In genomic region chr17:67256075-67256732, GRCh38 we compare ENCODE assay signal across 16 cellular contexts. TPM values are rescaled to one million over a fixed set of nuclear protein-coding genes. Genes with fewer than 3 reads are reported as not detected.
DNase-seq lines count a peak whose midpoint lies in the region; ATAC-seq and TF ChIP-seq lines count a peak whose summit lies in the region.
"Had no signal": no experiment of that assay in that cellular context is flagged by ENCODE, and none has a peak within 500 bp of the region (broad histone marks: within the 10 kb centered on the region; RNA-seq: fewer than 3 reads in every experiment).

No MANE protein-coding gene starts in this region.

- H3K36me3 ChIP-seq in SK-N-MC (ENCODE audit: insufficient read depth, low read length) (no peaks in the 10 kb centered on the region), mesenchymal stem cell (ENCODE audit: control insufficient read depth in 1 of 2, insufficient read depth in 2 of 2, low read depth in 1 of 2, low read length in 2 of 2) (no peaks in the 10 kb centered on the region)

- DNase-seq in activated naive CD4-positive, alpha-beta T cell treated with anti-CD3 and anti-CD28 coated beads for 36 hours = peak; percentile 14
- no peak for DNase-seq in activated naive CD4-positive, alpha-beta T cell treated with anti-CD3 and anti-CD28 coated beads, Interleukin-2, amount 10 ng/mL, durations not matched to agents 7 days and 5 days
- no peak for DNase-seq in CD14-positive monocyte (ENCODE audit: low spot score)
- no peak for DNase-seq in SK-N-MC (ENCODE audit: low read depth, low spot score)
- no peak for DNase-seq in mesenchymal stem cell
- DNase-seq in A172 (ENCODE audit: low spot score) = no peak
- DNase-seq: ACHN, DND-41, HFFc6, MV-4-11, NCI-H187, NCI-H2107, NCI-H2227 treated with DMSO at 0.1 percent for 48 hours, NCI-H524 treated with DMSO at 0.1 percent for 48 hours had no signal

- H3K9ac ChIP-seq in SK-N-MC (ENCODE audit: insufficient read length) = no peak overlapping the region
- no peak overlapping the region for H3K9ac ChIP-seq in mesenchymal stem cell (ENCODE audit: low read length)
- H3K9ac ChIP-seq: KMS-11 had no signal

- no peak overlapping the region for H3K4me3 ChIP-seq in SK-N-MC
- no peak overlapping the region for H3K4me3 ChIP-seq in mesenchymal stem cell (ENCODE audit: insufficient read depth in 1 of 2, low read depth in 1 of 2, low read length in 2 of 2)

- CTCF ChIA-PET in activated naive CD4-positive, alpha-beta T cell treated with anti-CD3 and anti-CD28 coated beads for 36 hours (lab: Charles Lee) = no interaction called here
- CTCF ChIA-PET in activated naive CD4-positive, alpha-beta T cell treated with anti-CD3 and anti-CD28 coated beads, Interleukin-2, amount 10 ng/mL, durations not matched to agents 7 days and 5 days (lab: Charles Lee) = no interaction called here

- H3K4ac ChIP-seq in mesenchymal stem cell (ENCODE audit: low read depth in 1 of 2, low read length in 2 of 2) = no peak overlapping the region

- H3K4me1 Mint-ChIP-seq in activated naive CD4-positive, alpha-beta T cell treated with anti-CD3 and anti-CD28 coated beads for 36 hours (ENCODE audit: low read depth) = peaks cover 23% of the 10 kb centered on the region
- H3K4me1 Mint-ChIP-seq in activated naive CD4-positive, alpha-beta T cell treated with anti-CD3 and anti-CD28 coated beads, Interleukin-2, amount 10 ng/mL, durations not matched to agents 7 days and 5 days = peaks cover 38% of the 10 kb centered on the region
- peaks cover 44% of the 10 kb centered on the region for H3K4me1 Mint-ChIP-seq in CD14-positive monocyte

- H3K4me2 ChIP-seq in mesenchymal stem cell (ENCODE audit: low read length, poor library complexity, severe bottlenecking) = no peak overlapping the region
- H3K4me2 ChIP-seq: KMS-11 had no signal

- H3K9me3 ChIP-seq in SK-N-MC (ENCODE audit: low read depth, low read length) = peaks cover 10% of the 10 kb centered on the region
- no peaks in the 10 kb centered on the region for H3K9me3 ChIP-seq in mesenchymal stem cell (ENCODE audit: control insufficient read depth, low read length)

- no peak overlapping the region for H4K8ac ChIP-seq in mesenchymal stem cell (ENCODE audit: low read length)

- no peak overlapping the region for H2BK12ac ChIP-seq in mesenchymal stem cell (ENCODE audit: low read length in 2 of 2)

- H3K27ac ChIP-seq in SK-N-MC (peak overlapping the region; percentile 59; the same call in 1 of the 2 replicates), mesenchymal stem cell (ENCODE audit: low read length, poor library complexity, severe bottlenecking) (no peak overlapping the region)
- H3K27ac ChIP-seq: KMS-11 had no signal

- H3K4me3 Mint-ChIP-seq in activated naive CD4-positive, alpha-beta T cell treated with anti-CD3 and anti-CD28 coated beads for 36 hours = no peak overlapping the region
- no peak overlapping the region for H3K4me3 Mint-ChIP-seq in activated naive CD4-positive, alpha-beta T cell treated with anti-CD3 and anti-CD28 coated beads, Interleukin-2, amount 10 ng/mL, durations not matched to agents 7 days and 5 days
- no peak overlapping the region for H3K4me3 Mint-ChIP-seq in CD14-positive monocyte
- H3K4me3 Mint-ChIP-seq: HFFc6 had no signal

- no peaks in the 10 kb centered on the region for H3K27me3 ChIP-seq in mesenchymal stem cell (ENCODE audit: control insufficient read depth in 1 of 2, insufficient read depth in 1 of 2, low read length in 2 of 2)

- H2BK15ac ChIP-seq in mesenchymal stem cell (ENCODE audit: low read depth, poor library complexity, severe bottlenecking) = no peak overlapping the region

- ATAC-seq in GM21528 (IDR thresholded peaks at IDR 0.05; ENCODE audit: low FRiP score, unreplicated experiment) = no peak

- H3K9me3 Mint-ChIP-seq in activated naive CD4-positive, alpha-beta T cell treated with anti-CD3 and anti-CD28 coated beads for 36 hours = peaks cover 3% of the 10 kb centered on the region
- H3K9me3 Mint-ChIP-seq in activated naive CD4-positive, alpha-beta T cell treated with anti-CD3 and anti-CD28 coated beads, Interleukin-2, amount 10 ng/mL, durations not matched to agents 7 days and 5 days = peaks cover 2% of the 10 kb centered on the region
- peaks cover 0 to 4% (median 0%) of the 10 kb centered on the region in 7 donors for H3K9me3 Mint-ChIP-seq in CD14-positive monocyte
- H3K9me3 Mint-ChIP-seq: HFFc6 had no signal

- intact Hi-C loops in activated naive CD4-positive, alpha-beta T cell treated with anti-CD3 and anti-CD28 coated beads for 36 hours (cut with micrococcal nuclease) = loop anchor here (1.0 to 5.0 kb wide), 2 partner anchors 12 to 34 kb away; no protein-coding TSS in a partner anchor
- intact Hi-C loops in CD14-positive monocyte (cut with micrococcal nuclease) = no loop called here

- H3K27me3 Mint-ChIP-seq in activated naive CD4-positive, alpha-beta T cell treated with anti-CD3 and anti-CD28 coated beads for 36 hours (ENCODE audit: low read depth) = no peaks in the 10 kb centered on the region
- H3K27me3 Mint-ChIP-seq in activated naive CD4-positive, alpha-beta T cell treated with anti-CD3 and anti-CD28 coated beads, Interleukin-2, amount 10 ng/mL, durations not matched to agents 7 days and 5 days = peaks cover 7% of the 10 kb centered on the region
- no peaks in the 10 kb centered on the region for H3K27me3 Mint-ChIP-seq in CD14-positive monocyte (ENCODE audit: low read depth in 3 of 3)

- WGBS in mesenchymal stem cell = 100% methylated on average over 3 of the region's 5 CpGs

- no peaks in the 10 kb centered on the region for H3K36me3 Mint-ChIP-seq in activated naive CD4-positive, alpha-beta T cell treated with anti-CD3 and anti-CD28 coated beads for 36 hours (ENCODE audit: low read depth)
- peaks cover 1% of the 10 kb centered on the region for H3K36me3 Mint-ChIP-seq in activated naive CD4-positive, alpha-beta T cell treated with anti-CD3 and anti-CD28 coated beads, Interleukin-2, amount 10 ng/mL, durations not matched to agents 7 days and 5 days
- H3K36me3 Mint-ChIP-seq in CD14-positive monocyte = no peaks in the 10 kb centered on the region

- peaks cover 8% of the 10 kb centered on the region for H3K4me1 ChIP-seq in mesenchymal stem cell (ENCODE audit: control insufficient read depth, insufficient read depth, low read depth, low read length)

- H3K23ac ChIP-seq in mesenchymal stem cell (ENCODE audit: low read length in 2 of 2) = no peak overlapping the region

- no peak overlapping the region for H3K18ac ChIP-seq in mesenchymal stem cell (ENCODE audit: low read depth in 1 of 2, low read length in 2 of 2)

- no peak overlapping the region for H2BK5ac ChIP-seq in mesenchymal stem cell (ENCODE audit: low read depth, low read length, poor library complexity, severe bottlenecking)

- H3K27ac Mint-ChIP-seq in activated naive CD4-positive, alpha-beta T cell treated with anti-CD3 and anti-CD28 coated beads for 36 hours = no peak overlapping the region
- H3K27ac Mint-ChIP-seq in activated naive CD4-positive, alpha-beta T cell treated with anti-CD3 and anti-CD28 coated beads, Interleukin-2, amount 10 ng/mL, durations not matched to agents 7 days and 5 days = no peak overlapping the region
- peak overlapping the region in 6 of 7 donors; percentile 77 to 92 (median 81) for H3K27ac Mint-ChIP-seq in CD14-positive monocyte
- H3K27ac Mint-ChIP-seq: HFFc6 had no signal

- no peak overlapping the region for H2AFZ ChIP-seq in mesenchymal stem cell (ENCODE audit: low read depth, low read length)

- no peak overlapping the region for H3K14ac ChIP-seq in mesenchymal stem cell (ENCODE audit: low read length in 2 of 2)

- no peak overlapping the region for H4K91ac ChIP-seq in mesenchymal stem cell (ENCODE audit: low read length)

- H2AK5ac ChIP-seq in mesenchymal stem cell (ENCODE audit: low read length, severe bottlenecking) = peak overlapping the region; percentile 29

- no peaks in the 10 kb centered on the region for H3K79me1 ChIP-seq in mesenchymal stem cell (replicated peaks; ENCODE audit: low read length, poor library complexity, severe bottlenecking)

- no peak for TF ChIP-seq CTCF in CD14-positive monocyte (IDR thresholded peaks at IDR 0.05)

- H2BK120ac ChIP-seq in mesenchymal stem cell (ENCODE audit: low read depth, low read length) = no peak overlapping the region

RNA-seq across cellular contexts. Expression of gene HELZ, which starts 11.2 kb away (rescaled TPM):
- total RNA-seq in activated naive CD4-positive, alpha-beta T cell treated with anti-CD3 and anti-CD28 coated beads for 36 hours = 10 to 100 TPM; 34.7 to 39.5 TPM
- polyA plus RNA-seq in CD14-positive monocyte = 10 to 100 TPM; 24.8 to 44.1 TPM
- 12.8 TPM for polyA plus RNA-seq in mesenchymal stem cell (2013, experiment 1 of 2)
- polyA plus RNA-seq in mesenchymal stem cell (2013, experiment 2 of 2) = 12.1 TPM
- 28.5 and 44.1 TPM in 2 replicates for total RNA-seq in A172 (2014; rRNA removed; shearing (Covaris generic))

Comparison
In these comparisons a context has a peak if more than half of its experiments do, and no peak if none do; other contexts are left out.
1. H3K27ac Mint-ChIP-seq: peak in CD14-positive monocyte (6 of 7); none in activated naive CD4-positive, alpha-beta T cell treated with anti-CD3 and anti-CD28 coated beads for 36 hours (single experiment) and activated naive CD4-positive, alpha-beta T cell treated with anti-CD3 and anti-CD28 coated beads, Interleukin-2, amount 10 ng/mL, durations not matched to agents 7 days and 5 days (single experiment).